ENCODE assay signal across 8 cellular contexts in the genomic region with DNA sequence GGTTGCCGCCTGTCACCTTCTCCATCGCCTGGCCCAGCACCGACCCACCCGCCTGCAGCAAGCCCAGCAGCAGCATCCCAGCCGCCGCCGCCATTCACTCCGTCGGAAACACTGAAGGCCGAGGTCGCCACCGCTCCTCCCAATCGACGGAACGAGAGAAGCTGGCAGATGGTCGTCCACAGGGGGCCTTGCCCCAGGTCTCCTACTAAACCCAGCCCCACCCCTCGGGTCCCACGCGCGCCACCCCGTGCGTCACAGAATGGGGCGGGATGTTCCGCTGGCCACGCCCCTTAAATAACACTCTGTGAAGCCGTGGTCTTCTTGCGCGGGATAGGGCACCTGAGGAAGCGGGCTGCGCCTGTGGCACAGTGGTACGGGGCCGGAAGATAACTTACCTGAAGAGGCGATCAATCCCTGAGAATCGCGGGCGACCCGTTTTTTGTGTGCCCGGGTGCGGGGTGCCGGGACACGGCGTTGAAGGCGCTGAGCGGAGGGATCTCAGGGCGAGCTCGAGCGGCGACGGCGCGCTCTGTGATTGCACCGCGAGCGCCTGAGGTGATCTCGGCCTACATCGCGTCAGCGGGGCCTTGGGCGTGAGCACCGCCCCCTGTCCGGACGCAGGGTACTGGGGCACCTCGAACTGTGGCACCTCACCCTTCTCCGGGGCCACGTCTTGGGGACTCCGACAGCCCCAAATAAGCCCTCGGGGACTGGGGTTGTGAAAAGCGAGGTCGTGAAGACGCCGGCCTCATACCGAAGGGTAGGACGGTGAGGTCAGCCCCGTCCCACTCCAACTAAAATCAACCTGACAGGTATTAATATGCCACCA. TPM values are rescaled to one million over a fixed set of nuclear protein-coding genes. Genes with fewer than 3 reads are reported as not detected.
DNase-seq lines count a peak whose midpoint lies in the region; ATAC-seq and TF ChIP-seq lines count a peak whose summit lies in the region.

A gene (minus strand): TSS at position 207 of the 829 bp plus-strand sequence. CDS start 113 bp downstream, at position 94.

- intact Hi-C loops in CD14-positive monocyte (cut with micrococcal nuclease) = loop anchor here (10.0 kb wide), 2 partner anchors 110 to 310 kb away; a partner anchor contains a TSS

- peaks cover 23% of the 10 kb centered on the region for H3K4me1 Mint-ChIP-seq in CD14-positive monocyte

- ATAC-seq in GM19397 (IDR thresholded peaks at IDR 0.05; ENCODE audit: unreplicated experiment) (peak; percentile 88), HG03565 (IDR thresholded peaks at IDR 0.05; ENCODE audit: unreplicated experiment) (peak; percentile 83), left lobe of liver (peak; percentile 91)

- DNase-seq in CD14-positive monocyte (ENCODE audit: low spot score) = peak; percentile 89
- DNase-seq in NCI-H748 treated with DMSO at 0.1 percent for 48 hours (lab: John Stamatoyannopoulos, UW) = peak; percentile 77
- peak; percentile 86 to 95 for DNase-seq in activated CD4-positive, alpha-beta T cell treated with anti-CD3 and anti-CD28 coated beads, Interleukin-2, amount 50 U/mL, for 24 hours (ENCODE audit: low read depth in 1 of 2, low spot score in 1 of 2)
- DNase-seq in dedifferentiated amniotic fluid mesenchymal stem cell (ENCODE audit: extremely low spot score) = peak; percentile 85
- peak; percentile 95 for DNase-seq in left lobe of liver (ENCODE audit: low spot score)
- peak; percentile 92 to 94 for DNase-seq in stimulated activated CD4-positive, alpha-beta T cell treated with anti-CD3 and anti-CD28 coated beads, Interleukin-2, amount 100 ng/mL, for 24 hours

- peaks cover 0 to 8% (median 1%) of the 10 kb centered on the region in 3 donors for H3K27me3 Mint-ChIP-seq in CD14-positive monocyte (ENCODE audit: low read depth in 3 of 3)

- H3K9me3 Mint-ChIP-seq in CD14-positive monocyte = peaks cover 0 to 5% (median 0%) of the 10 kb centered on the region in 7 donors

- TF ChIP-seq CTCF in CD14-positive monocyte (IDR thresholded peaks at IDR 0.05) = no peak

- H3K36me3 Mint-ChIP-seq in CD14-positive monocyte = peaks cover 7 to 12% of the 10 kb centered on the region in 2 donors

- H3K4me3 Mint-ChIP-seq in CD14-positive monocyte = peak within 1 kb of the TSS; percentile 96 to 99

- peak within 1 kb of the TSS; percentile 95 to 100 (median 100) for H3K27ac Mint-ChIP-seq in CD14-positive monocyte

RNA-seq across cellular contexts. Expression of the gene that starts here (rescaled TPM):
- polyA plus RNA-seq in CD14-positive monocyte = 10 to 100 TPM; 27.4 to 32.4 TPM
- total RNA-seq in left lobe of liver = 77.5 TPM

Comparison
In these comparisons a context has a peak if more than half of its experiments do, and no peak if none do; other contexts are left out.
1. Peak in every context shown above with its lines: DNase-seq and ATAC-seq.